In genomic region chr3:73999501-73999900, GRCh38 we compare ENCODE assay signal across 26 cellular contexts.
"Had no signal": no experiment of that assay in that cellular context is flagged by ENCODE, and none has a peak within 500 bp of the region (broad histone marks: within the 10 kb centered on the region; RNA-seq: fewer than 3 reads in every experiment).

No MANE protein-coding gene starts in this region.

- H3K4me1 Mint-ChIP-seq: central memory CD8-positive, alpha-beta T cell; endodermal cell; immature natural killer cell; WTC11 had no signal

- H3K27me3 Mint-ChIP-seq: activated naive CD8-positive, alpha-beta T cell; central memory CD8-positive, alpha-beta T cell; natural killer cell treated with Interleukin-12 subunit alpha and Interleukin-12 subunit beta and Interleukin-15 and Interleukin-18, amount 100 ng/mL, for 72 hours had no signal

- ATAC-seq: activated T-cell treated with anti-CD3 and anti-CD28 coated beads, Interleukin-2, amount 50 U/mL, for 4 hours; natural killer cell treated with Interleukin-12 subunit alpha and Interleukin-12 subunit beta and Interleukin-15 and Interleukin-18, amount 100 ng/mL, for 72 hours; WTC11 had no signal

- H3K27ac Mint-ChIP-seq: activated naive CD8-positive, alpha-beta T cell; activated T-helper 2 cell treated with anti-CD3 and anti-CD28 coated beads, Interferon-gamma antibody, Interleukin-2, Interleukin-4, amounts not matched to agents 10 μg/mL and 5 μg/mL and 100 μg/mL, durations not matched to agents 14 hours and 24 hours and 36 hours; endodermal cell; immature natural killer cell; natural killer cell treated with Interleukin-12 subunit alpha and Interleukin-12 subunit beta and Interleukin-15 and Interleukin-18, amount 100 ng/mL, for 72 hours; WTC11 had no signal

- H3K36me3 Mint-ChIP-seq: activated naive CD8-positive, alpha-beta T cell; immature natural killer cell; natural killer cell treated with Interleukin-12 subunit alpha and Interleukin-12 subunit beta and Interleukin-15 and Interleukin-18, amount 100 ng/mL, for 72 hours; WTC11 had no signal

- DNase-seq: activated CD8-positive, alpha-beta memory T cell treated with anti-CD3 and anti-CD28 coated beads for 24 hours; activated CD8-positive, alpha-beta memory T cell treated with anti-CD3 and anti-CD28 coated beads, Interleukin-2, amount 50 U/mL, for 4 hours; activated naive CD4-positive, alpha-beta T cell; activated T-cell treated with anti-CD3 and anti-CD28 coated beads, Interleukin-2, amount 50 U/mL, for 4 hours; adrenal gland; endodermal cell; esophagus squamous epithelium; foreskin melanocyte; glutamatergic neuron; immature natural killer cell; left ventricle myocardium inferior; stimulated activated CD4-positive, alpha-beta T cell treated with anti-CD3 and anti-CD28 coated beads, Interleukin-4, amount 100 ng/mL, for 24 hours; stimulated activated naive CD4-positive, alpha-beta T cell treated with Interleukin-2 at 50 U/mL for 16 hours; T-helper 9 cell; thyroid gland had no signal

- H3K4me3 Mint-ChIP-seq: activated naive CD8-positive, alpha-beta T cell; activated T-cell treated with anti-CD3 and anti-CD28 coated beads, Interleukin-2, amount 50 U/mL, for 4 hours; central memory CD8-positive, alpha-beta T cell; endodermal cell; immature natural killer cell; natural killer cell treated with Interleukin-12 subunit alpha and Interleukin-12 subunit beta and Interleukin-15 and Interleukin-18, amount 100 ng/mL, for 72 hours; WTC11 had no signal

- H3K4me3 ChIP-seq: adrenal gland, ascending aorta, breast epithelium, coronary artery, esophagus squamous epithelium, hepatocyte, left ventricle myocardium inferior, prostate gland, right atrium auricular region, thyroid gland had no signal
